In genomic region chrX:139828830-139829229, GRCh38 we compare ENCODE assay signal across 25 cellular contexts.
"Had no signal": no experiment of that assay in that cellular context is flagged by ENCODE, and none has a peak within 500 bp of the region (broad histone marks: within the 10 kb centered on the region; RNA-seq: fewer than 3 reads in every experiment).

No MANE protein-coding gene starts in this region.

- H3K27me3 ChIP-seq: SJCRH30 had no signal

- H3K4me3 Mint-ChIP-seq: activated CD4-positive, alpha-beta memory T cell treated with anti-CD3 and anti-CD28 coated beads, Interleukin-2, amount 10 ng/mL, durations not matched to agents 7 days and 5 days; activated CD4-positive, alpha-beta T cell treated with anti-CD3 and anti-CD28 coated beads for 36 hours; activated naive CD4-positive, alpha-beta T cell treated with anti-CD3 and anti-CD28 coated beads, Interleukin-2, amount 10 ng/mL, durations not matched to agents 7 days and 5 days; activated naive CD8-positive, alpha-beta T cell treated with anti-CD3 and anti-CD28 coated beads for 36 hours; activated T-helper 17 cell treated with anti-CD3 and anti-CD28 coated beads, Interleukin-2, amount 50 U/mL, for 72 hours; T-cell had no signal

- H3K4me1 ChIP-seq: breast epithelium had no signal

- H3K9me3 Mint-ChIP-seq: activated CD4-positive, alpha-beta memory T cell treated with anti-CD3 and anti-CD28 coated beads, Interleukin-2, amount 10 ng/mL, durations not matched to agents 7 days and 5 days; activated naive CD4-positive, alpha-beta T cell treated with anti-CD3 and anti-CD28 coated beads, Interleukin-2, amount 10 ng/mL, durations not matched to agents 7 days and 5 days; activated naive CD8-positive, alpha-beta T cell treated with anti-CD3 and anti-CD28 coated beads for 36 hours; activated T-helper 17 cell treated with anti-CD3 and anti-CD28 coated beads, Interleukin-2, amount 50 U/mL, for 72 hours; T-cell had no signal

- H3K27ac Mint-ChIP-seq: activated CD4-positive, alpha-beta memory T cell treated with anti-CD3 and anti-CD28 coated beads, Interleukin-2, amount 10 ng/mL, durations not matched to agents 7 days and 5 days; activated CD4-positive, alpha-beta T cell treated with anti-CD3 and anti-CD28 coated beads for 36 hours; activated naive CD4-positive, alpha-beta T cell treated with anti-CD3 and anti-CD28 coated beads, Interleukin-2, amount 10 ng/mL, durations not matched to agents 7 days and 5 days; activated naive CD8-positive, alpha-beta T cell treated with anti-CD3 and anti-CD28 coated beads for 36 hours; activated T-helper 17 cell treated with anti-CD3 and anti-CD28 coated beads, Interleukin-2, amount 50 U/mL, for 72 hours; T-cell had no signal

- H3K36me3 ChIP-seq: breast epithelium, SJCRH30 had no signal

- H3K9me3 ChIP-seq: breast epithelium, SJCRH30 had no signal

- H3K27me3 Mint-ChIP-seq: activated CD4-positive, alpha-beta memory T cell treated with anti-CD3 and anti-CD28 coated beads, Interleukin-2, amount 10 ng/mL, durations not matched to agents 7 days and 5 days; activated CD4-positive, alpha-beta T cell treated with anti-CD3 and anti-CD28 coated beads for 36 hours; activated naive CD4-positive, alpha-beta T cell treated with anti-CD3 and anti-CD28 coated beads, Interleukin-2, amount 10 ng/mL, durations not matched to agents 7 days and 5 days; activated naive CD8-positive, alpha-beta T cell treated with anti-CD3 and anti-CD28 coated beads for 36 hours; activated T-helper 17 cell treated with anti-CD3 and anti-CD28 coated beads, Interleukin-2, amount 50 U/mL, for 72 hours had no signal

- ATAC-seq: activated CD4-positive, alpha-beta T cell treated with anti-CD3 and anti-CD28 coated beads for 36 hours; activated T-helper 17 cell treated with anti-CD3 and anti-CD28 coated beads, Interleukin-2, amount 50 U/mL, for 72 hours; Panc1; T-cell had no signal

- DNase-seq: activated CD4-positive, alpha-beta memory T cell treated with anti-CD3 and anti-CD28 coated beads, Interleukin-2, amount 10 ng/mL, durations not matched to agents 7 days and 5 days; activated CD4-positive, alpha-beta T cell treated with anti-CD3 and anti-CD28 coated beads for 36 hours; activated CD4-positive, alpha-beta T cell treated with anti-CD3 and anti-CD28 coated beads, Interleukin-2, amount 50 U/mL, for 1 hour; activated gamma-delta T cell; activated naive CD4-positive, alpha-beta T cell treated with anti-CD3 and anti-CD28 coated beads, Interleukin-2, amount 10 ng/mL, durations not matched to agents 7 days and 5 days; activated naive CD8-positive, alpha-beta T cell treated with anti-CD3 and anti-CD28 coated beads for 36 hours; activated T-cell treated with anti-CD3 and anti-CD28 coated beads for 4 hours; activated T-cell treated with anti-CD3 and anti-CD28 coated beads, Interleukin-2, amount 50 U/mL, for 48 hours; caudate nucleus; Kasumi-1; KBM-7; NCI-H1105 treated with DMSO at 0.1 percent for 48 hours; NCI-H146; NCI-H1930; NCI-H2171; NCI-H526; NCI-H82; Right ventricle myocardium superior; RPMI8226; SJCRH30; T-cell had no signal

- H3K4me3 ChIP-seq: breast epithelium, SJCRH30 had no signal

- H3K27ac ChIP-seq: breast epithelium, SJCRH30, VCaP had no signal
